ENCODE assay signal across 14 cellular contexts in the genomic region with DNA sequence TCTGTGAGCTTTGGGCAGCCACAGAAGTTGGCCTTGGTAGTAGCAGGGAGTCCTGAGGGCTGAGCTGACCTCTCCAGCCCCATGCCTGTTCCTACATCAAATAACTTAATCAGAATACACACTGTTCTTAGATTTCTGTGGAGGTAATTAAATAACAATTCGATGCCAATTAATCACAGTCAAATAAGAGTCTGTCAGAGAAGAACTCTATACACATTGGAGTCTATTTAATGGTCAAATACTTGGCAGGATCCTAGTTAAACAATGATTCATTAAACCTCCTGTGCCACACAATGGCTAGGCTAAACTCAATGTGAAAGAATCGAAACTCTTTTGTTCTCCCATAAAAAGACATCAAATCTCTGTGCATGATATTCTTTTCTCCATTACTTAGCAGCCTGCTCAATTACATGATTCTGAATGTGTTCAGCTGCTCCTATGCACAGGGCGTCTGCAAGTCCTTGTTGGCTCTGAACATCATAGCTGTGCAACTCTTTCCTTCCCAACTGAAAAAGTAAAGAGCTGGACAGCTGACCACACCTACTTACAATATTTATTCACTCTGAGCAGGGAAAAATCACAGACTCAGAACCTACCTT.
DNase-seq lines count a peak whose midpoint lies in the region; ATAC-seq and TF ChIP-seq lines count a peak whose summit lies in the region.
"Had no signal": no experiment of that assay in that cellular context is flagged by ENCODE, and none has a peak within 500 bp of the region (broad histone marks: within the 10 kb centered on the region; RNA-seq: fewer than 3 reads in every experiment).

No MANE protein-coding gene starts in this region.

- H3K27me3 ChIP-seq in Panc1 (ENCODE audit: control insufficient read depth, insufficient read depth, low read length) (no peaks in the 10 kb centered on the region), hepatocyte (no peaks in the 10 kb centered on the region), SK-N-SH (ENCODE audit: insufficient read depth) (no peaks in the 10 kb centered on the region)
- H3K27me3 ChIP-seq: brain microvascular endothelial cell had no signal

- no peak for TF ChIP-seq CTCF in Panc1 (IDR thresholded peaks at IDR 0.05)
- no peak for TF ChIP-seq CTCF in hepatocyte (IDR thresholded peaks at IDR 0.05; ENCODE audit: poor library complexity)
- no peak for TF ChIP-seq CTCF in SK-N-SH (IDR thresholded peaks at IDR 0.05)

- no peak overlapping the region for H2AFZ ChIP-seq in hepatocyte
- H2AFZ ChIP-seq in SK-N-SH (ENCODE audit: low read depth) = no peak overlapping the region

- POLR2A ChIA-PET in Panc1 (lab: Charles Lee) (no interaction called here), SK-N-SH (lab: Yijun Ruan, JAX) (no interaction called here)

- H3K4me2 ChIP-seq in hepatocyte (no peak overlapping the region), SK-N-SH (no peak overlapping the region)

- H3K4me3 ChIP-seq in Panc1 (ENCODE audit: low read depth in 2 of 2, low read length in 2 of 2) = peak overlapping the region in 1 of 2 experiments; percentile 23; a peak in 1 of 4 replicates
- no peak overlapping the region for H3K4me3 ChIP-seq in hepatocyte
- no peak overlapping the region for H3K4me3 ChIP-seq in SK-N-SH (ENCODE audit: low read depth in 2 of 2, low read length in 1 of 2)

- in situ Hi-C loops in Panc1 (cut with HindIII; ENCODE audit: low pct_unique_long_range_greater_than_20kb, low sequenced_read_pairs) = no loop called here

- ATAC-seq in Panc1 = peak; percentile 88
- no peak for ATAC-seq in GM19463 (IDR thresholded peaks at IDR 0.05; ENCODE audit: unreplicated experiment)
- no peak for ATAC-seq in GM21526 (IDR thresholded peaks at IDR 0.05; ENCODE audit: low FRiP score, unreplicated experiment)
- no peak for ATAC-seq in HG02642 (IDR thresholded peaks at IDR 0.05; ENCODE audit: poor library complexity, unreplicated experiment)

- no peaks in the 10 kb centered on the region for H3F3A ChIP-seq in SK-N-SH (replicated peaks; ENCODE audit: insufficient read depth)

- TSS peak; percentile 13 for BruUV-seq in Panc1 (replicated peaks; lab: Mats Ljungman, UMichigan)

- TF ChIP-seq EP300 in SK-N-SH (IDR thresholded peaks at IDR 0.05; ENCODE audit: borderline replicate concordance in 1 of 2, low read depth in 1 of 2, low read length in 1 of 2) = no peak

- H3K4me1 ChIP-seq in Panc1 (ENCODE audit: control insufficient read depth, insufficient read depth, low read length) (peaks cover 12% of the 10 kb centered on the region), hepatocyte (ENCODE audit: insufficient read depth) (peaks cover 3% of the 10 kb centered on the region), SK-N-SH (ENCODE audit: control insufficient read depth in 1 of 2, insufficient read depth in 2 of 2, low read depth in 1 of 2, low read length in 1 of 2) (no peaks in the 10 kb centered on the region)

- intact Hi-C loops in Panc1 (cut with micrococcal nuclease; ENCODE audit: unreplicated experiment) = no loop called here

- H3K9me3 ChIP-seq in Panc1 (ENCODE audit: control insufficient read depth, insufficient read depth, low read depth, low read length) (no peaks in the 10 kb centered on the region), hepatocyte (ENCODE audit: low read depth) (no peaks in the 10 kb centered on the region), SK-N-SH (no peaks in the 10 kb centered on the region)

- H3K9me2 ChIP-seq in hepatocyte (replicated peaks; ENCODE audit: insufficient read depth) (no peaks in the 10 kb centered on the region), SK-N-SH (no peaks in the 10 kb centered on the region)

- peak; percentile 61 for DNase-seq in COLO668 (lab: John Stamatoyannopoulos, UW; ENCODE audit: unreplicated experiment)
- peak; percentile 38 for DNase-seq in NCI-H1105 treated with DMSO at 0.1 percent for 48 hours (lab: John Stamatoyannopoulos, UW)
- peak; percentile 28 for DNase-seq in Panc1 (ENCODE audit: low read depth, low spot score)
- no peak for DNase-seq in hepatocyte (ENCODE audit: low spot score)
- no peak for DNase-seq in SK-N-SH
- DNase-seq: activated CD4-positive, alpha-beta T cell treated with anti-CD3 and anti-CD28 coated beads, Interleukin-2, amount 50 U/mL, for 4 hours; brain microvascular endothelial cell; effector memory CD4-positive, alpha-beta T cell; Karpas-422; NCI-H446 treated with DMSO at 0.1 percent for 48 hours; stimulated activated CD4-positive, alpha-beta T cell treated with anti-CD3 and anti-CD28 coated beads, Interleukin-2, amount 100 ng/mL, for 48 hours had no signal

- H4K20me1 ChIP-seq in hepatocyte (ENCODE audit: insufficient read depth, poor library complexity, severe bottlenecking) (no peaks in the 10 kb centered on the region), SK-N-SH (ENCODE audit: insufficient read depth) (no peaks in the 10 kb centered on the region)

- no peaks in the 10 kb centered on the region for H3K36me3 ChIP-seq in Panc1 (ENCODE audit: control insufficient read depth, insufficient read depth, low read length)
- no peaks in the 10 kb centered on the region for H3K36me3 ChIP-seq in hepatocyte (replicated peaks; ENCODE audit: insufficient read depth, low read depth)
- H3K36me3 ChIP-seq in SK-N-SH (replicated peaks in 1 of 2; ENCODE audit: control insufficient read depth in 1 of 2, insufficient read depth in 2 of 2, low read length in 1 of 2) = peaks cover 0 to 5% of the 10 kb centered on the region in 2 experiments
- H3K36me3 ChIP-seq: brain microvascular endothelial cell had no signal

- H3K79me2 ChIP-seq in hepatocyte (no peaks in the 10 kb centered on the region), SK-N-SH (ENCODE audit: insufficient read depth) (no peaks in the 10 kb centered on the region)

- CTCF ChIA-PET in Panc1 (lab: Charles Lee) = interaction anchor here (0.5 kb wide), 1 partner anchor 467 kb away, joined by 5 read pairs; no protein-coding TSS in a partner anchor
- CTCF ChIA-PET in SK-N-SH (lab: Yijun Ruan, JAX) = no interaction called here

- no peak overlapping the region for H3K9ac ChIP-seq in SK-N-SH

- no peak for TF ChIP-seq RAD21 in SK-N-SH (IDR thresholded peaks at IDR 0.05; ENCODE audit: low read length)

- WGBS in hepatocyte (ENCODE audit: low lambda C conversion rate, missing lambda C conversion rate) = 61% methylated on average over 3 of the region's 3 CpGs
- 84% methylated on average over 3 of the region's 3 CpGs for WGBS in SK-N-SH (ENCODE audit: low lambda C conversion rate)

- H3K27ac ChIP-seq in Panc1 (ENCODE audit: low read length) = peak overlapping the region; percentile 90
- peak overlapping the region; percentile 18 for H3K27ac ChIP-seq in hepatocyte
- H3K27ac ChIP-seq in SK-N-SH (ENCODE audit: low read depth in 2 of 2, low read length in 1 of 2) = no peak overlapping the region
- H3K27ac ChIP-seq: brain microvascular endothelial cell had no signal

TF ChIP-seq in SK-N-SH, 30 proteins besides CTCF, POLR2A, EP300 and RAD21 (continues in another document):
- no peak for TF ChIP-seq JUND (IDR thresholded peaks at IDR 0.05)
- TF ChIP-seq RCOR1 (IDR thresholded peaks at IDR 0.05; ENCODE audit: low read length) = no peak
- no peak for TF ChIP-seq NFIC (IDR thresholded peaks at IDR 0.05; ENCODE audit: borderline replicate concordance)
- TF ChIP-seq POLR2AphosphoS5 (IDR thresholded peaks at IDR 0.05; ENCODE audit: low read depth, low read length) = no peak
- TF ChIP-seq MEF2A (IDR thresholded peaks at IDR 0.05; ENCODE audit: borderline replicate concordance, low read depth) = no peak
- TF ChIP-seq FOXJ3 (CRISPR knock-in tag; IDR thresholded peaks at IDR 0.05) = no peak
- TF ChIP-seq SMC3 (IDR thresholded peaks at IDR 0.05; ENCODE audit: low read depth, low read length) = no peak
- TF ChIP-seq RFX5 (IDR thresholded peaks at IDR 0.05; ENCODE audit: low read length) = no peak
- TF ChIP-seq, protein P1, sequence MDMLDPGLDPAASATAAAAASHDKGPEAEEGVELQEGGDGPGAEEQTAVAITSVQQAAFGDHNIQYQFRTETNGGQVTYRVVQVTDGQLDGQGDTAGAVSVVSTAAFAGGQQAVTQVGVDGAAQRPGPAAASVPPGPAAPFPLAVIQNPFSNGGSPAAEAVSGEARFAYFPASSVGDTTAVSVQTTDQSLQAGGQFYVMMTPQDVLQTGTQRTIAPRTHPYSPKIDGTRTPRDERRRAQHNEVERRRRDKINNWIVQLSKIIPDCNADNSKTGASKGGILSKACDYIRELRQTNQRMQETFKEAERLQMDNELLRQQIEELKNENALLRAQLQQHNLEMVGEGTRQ (IDR thresholded peaks at IDR 0.05; ENCODE audit: borderline replicate concordance, low read depth, low read length) = no peak
- TF ChIP-seq ELF1 (IDR thresholded peaks at IDR 0.05) = no peak
- TF ChIP-seq GABPA (IDR thresholded peaks at IDR 0.05; ENCODE audit: low read depth) = no peak
- TF ChIP-seq, protein P2, sequence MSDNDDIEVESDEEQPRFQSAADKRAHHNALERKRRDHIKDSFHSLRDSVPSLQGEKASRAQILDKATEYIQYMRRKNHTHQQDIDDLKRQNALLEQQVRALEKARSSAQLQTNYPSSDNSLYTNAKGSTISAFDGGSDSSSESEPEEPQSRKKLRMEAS (IDR thresholded peaks at IDR 0.05; ENCODE audit: low read depth) = no peak
- TF ChIP-seq, protein P3, sequence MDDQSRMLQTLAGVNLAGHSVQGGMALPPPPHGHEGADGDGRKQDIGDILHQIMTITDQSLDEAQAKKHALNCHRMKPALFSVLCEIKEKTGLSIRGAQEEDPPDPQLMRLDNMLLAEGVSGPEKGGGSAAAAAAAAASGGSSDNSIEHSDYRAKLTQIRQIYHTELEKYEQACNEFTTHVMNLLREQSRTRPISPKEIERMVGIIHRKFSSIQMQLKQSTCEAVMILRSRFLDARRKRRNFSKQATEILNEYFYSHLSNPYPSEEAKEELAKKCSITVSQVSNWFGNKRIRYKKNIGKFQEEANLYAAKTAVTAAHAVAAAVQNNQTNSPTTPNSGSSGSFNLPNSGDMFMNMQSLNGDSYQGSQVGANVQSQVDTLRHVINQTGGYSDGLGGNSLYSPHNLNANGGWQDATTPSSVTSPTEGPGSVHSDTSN (IDR thresholded peaks at IDR 0.05) = no peak
- TF ChIP-seq, protein P4, sequence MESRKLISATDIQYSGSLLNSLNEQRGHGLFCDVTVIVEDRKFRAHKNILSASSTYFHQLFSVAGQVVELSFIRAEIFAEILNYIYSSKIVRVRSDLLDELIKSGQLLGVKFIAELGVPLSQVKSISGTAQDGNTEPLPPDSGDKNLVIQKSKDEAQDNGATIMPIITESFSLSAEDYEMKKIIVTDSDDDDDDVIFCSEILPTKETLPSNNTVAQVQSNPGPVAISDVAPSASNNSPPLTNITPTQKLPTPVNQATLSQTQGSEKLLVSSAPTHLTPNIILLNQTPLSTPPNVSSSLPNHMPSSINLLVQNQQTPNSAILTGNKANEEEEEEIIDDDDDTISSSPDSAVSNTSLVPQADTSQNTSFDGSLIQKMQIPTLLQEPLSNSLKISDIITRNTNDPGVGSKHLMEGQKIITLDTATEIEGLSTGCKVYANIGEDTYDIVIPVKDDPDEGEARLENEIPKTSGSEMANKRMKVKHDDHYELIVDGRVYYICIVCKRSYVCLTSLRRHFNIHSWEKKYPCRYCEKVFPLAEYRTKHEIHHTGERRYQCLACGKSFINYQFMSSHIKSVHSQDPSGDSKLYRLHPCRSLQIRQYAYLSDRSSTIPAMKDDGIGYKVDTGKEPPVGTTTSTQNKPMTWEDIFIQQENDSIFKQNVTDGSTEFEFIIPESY (IDR thresholded peaks at IDR 0.05; ENCODE audit: borderline replicate concordance, low read depth) = no peak

Comparison
In these comparisons a context has a peak if more than half of its experiments do, and no peak if none do; other contexts are left out.
1. DNase-seq: peak in COLO668 (single experiment), NCI-H1105 treated with DMSO at 0.1 percent for 48 hours (single experiment) and Panc1 (single experiment); none in hepatocyte (single experiment) and SK-N-SH (single experiment).
2. H3K27ac ChIP-seq: peak in Panc1 (single experiment) and hepatocyte (single experiment); none in SK-N-SH (0 of 2).